ENCODE assay signal across 1 cellular context in genomic region chr15:78930577-78931388, GRCh38.
TF ChIP-seq lines count a peak whose summit lies in the region.

No MANE protein-coding gene starts in this region.

TF ChIP-seq in K562, 482 proteins besides CTCF, POLR2A, EP300 and RAD21 (continued from another document and continues in another):
- TF ChIP-seq CREB5 (CRISPR knock-in tag; IDR thresholded peaks at IDR 0.05) (no peak), ZNF592 (IDR thresholded peaks at IDR 0.05) (peak; percentile 81), ZNF395 (CRISPR knock-in tag; IDR thresholded peaks at IDR 0.05) (peak; percentile 45; the same call in 1 of the 2 replicates), ZNF644 (tag; IDR thresholded peaks at IDR 0.05; ENCODE audit: low read depth) (0 out of 2 replicates have a peak, but pooled peaks have one; percentile 48), DPF2 (IDR thresholded peaks at IDR 0.05) (0 out of 2 replicates have a peak, but pooled peaks have one; percentile 24), ZHX1 (conservative IDR thresholded peaks at IDR 0.05; ENCODE audit: low read length) (no peak), ZNF143 (CRISPR knock-in tag; IDR thresholded peaks at IDR 0.05) (no peak), ZNF583 (CRISPR knock-in tag; IDR thresholded peaks at IDR 0.05) (no peak), ZNF140 (CRISPR knock-in tag; IDR thresholded peaks at IDR 0.05) (no peak), ESRRA (IDR thresholded peaks at IDR 0.05; ENCODE audit: borderline replicate concordance, low read depth) (no peak), ARID3A (IDR thresholded peaks at IDR 0.05; ENCODE audit: borderline replicate concordance, low read depth, low read length) (0 out of 2 replicates have a peak, but pooled peaks have one; percentile 21), NCOA6 (IDR thresholded peaks at IDR 0.05) (no peak), GATA2 (CRISPR knock-in tag; IDR thresholded peaks at IDR 0.05) (peak; percentile 47; the same call in 1 of the 2 replicates), MTA1 (IDR thresholded peaks at IDR 0.05; ENCODE audit: borderline replicate concordance) (no peak), NR2C2 (CRISPR knock-in tag; IDR thresholded peaks at IDR 0.05) (no peak), NR2C2 (tag; IDR thresholded peaks at IDR 0.05) (peak; percentile 66; the same call in 1 of the 2 replicates), ZKSCAN1 (IDR thresholded peaks at IDR 0.05; ENCODE audit: low read depth, low read length) (no peak), PHF8 (IDR thresholded peaks at IDR 0.05; ENCODE audit: borderline replicate concordance, low read length) (no peak), ZBTB1 (CRISPR knock-in tag; IDR thresholded peaks at IDR 0.05; ENCODE audit: borderline replicate concordance, low read depth) (no peak), ADNP (tag; IDR thresholded peaks at IDR 0.05) (no peak), ZNF561 (CRISPR knock-in tag; conservative IDR thresholded peaks at IDR 0.05) (no peak), MBD1 (CRISPR knock-in tag; IDR thresholded peaks at IDR 0.05) (no peak), EGR1 (conservative IDR thresholded peaks at IDR 0.05) (no peak), ZSCAN29 (IDR thresholded peaks at IDR 0.05) (no peak), CGGBP1 (CRISPR knock-in tag; IDR thresholded peaks at IDR 0.05) (no peak), POLR3G (IDR thresholded peaks at IDR 0.05; ENCODE audit: extremely low read depth, insufficient read length, insufficient replicate concordance) (no peak), ZNF280B (CRISPR knock-in tag; IDR thresholded peaks at IDR 0.05) (no peak), ZNF766 (CRISPR knock-in tag; conservative IDR thresholded peaks at IDR 0.05) (0 out of 2 replicates have a peak, but pooled peaks have one; percentile 43), PRDM10 (IDR thresholded peaks at IDR 0.05; ENCODE audit: partially characterized antibody) (no peak), PRMT5 (CRISPR knock-in tag; IDR thresholded peaks at IDR 0.05) (no peak), NFE2 (IDR thresholded peaks at IDR 0.05; ENCODE audit: low read depth) (no peak; the same call in 1 of the 2 replicates), DACH1 (IDR thresholded peaks at IDR 0.05; ENCODE audit: partially characterized antibody) (no peak), EZH2 (IDR thresholded peaks at IDR 0.05; ENCODE audit: borderline replicate concordance, low read depth, low read length) (no peak), YBX1 (IDR thresholded peaks at IDR 0.05) (no peak), POLR2G (IDR thresholded peaks at IDR 0.05; ENCODE audit: low read depth, low read length) (peak; percentile 51; the same call in 1 of the 2 replicates), ZNF175 (CRISPR knock-in tag; IDR thresholded peaks at IDR 0.05; ENCODE audit: low read depth) (peak; percentile 54; the same call in 1 of the 2 replicates), NR2C1 (IDR thresholded peaks at IDR 0.05) (no peak), NR2C1 (tag; IDR thresholded peaks at IDR 0.05) (peak; percentile 10; the same call in 1 of the 2 replicates), CREB1 (IDR thresholded peaks at IDR 0.05) (no peak), CREB1 (CRISPR knock-in tag; IDR thresholded peaks at IDR 0.05) (0 out of 2 replicates have a peak, but pooled peaks have one; percentile 18), NFIC (IDR thresholded peaks at IDR 0.05) (peak; percentile 47; the same call in 1 of the 2 replicates), FOSL1 (tag; conservative IDR thresholded peaks at IDR 0.05) (peak; percentile 59; the same call in 1 of the 2 replicates), DMBX1 (CRISPR knock-in tag; IDR thresholded peaks at IDR 0.05; ENCODE audit: borderline replicate concordance) (no peak), LEF1 (IDR thresholded peaks at IDR 0.05) (no peak), TBP (optimal IDR thresholded peaks at IDR 0.05; ENCODE audit: low read depth, low read length) (peak; percentile 31)
